Comparison of ENCODE assay signal across 1 cellular context in genomic region chr19:34213283-34213682, GRCh38.
TF ChIP-seq lines count a peak whose summit lies in the region.

No MANE protein-coding gene starts in this region.

TF ChIP-seq in A549, 52 proteins besides CTCF, POLR2A, EP300 and RAD21 (continued from another document):
- TF ChIP-seq KDM1A (IDR thresholded peaks at IDR 0.05; ENCODE audit: low read depth): no peak
- TF ChIP-seq POLR2AphosphoS2 (conservative IDR thresholded peaks at IDR 0.05; ENCODE audit: low read length): no peak
- no peak for TF ChIP-seq ZFP36 (IDR thresholded peaks at IDR 0.05; ENCODE audit: borderline replicate concordance, partially characterized antibody)
- 0 out of 5 replicates have a peak, but pooled peaks of 1 of the 2 experiments have one; percentile 27 for TF ChIP-seq JUN (IDR thresholded peaks at IDR 0.05)
- no peak for TF ChIP-seq HOXB13 (CRISPR knock-in tag; IDR thresholded peaks at IDR 0.05; ENCODE audit: low read depth)
- TF ChIP-seq KDM5A (IDR thresholded peaks at IDR 0.05): no peak
- peak; percentile 95 for TF ChIP-seq MAFK (IDR thresholded peaks at IDR 0.05; ENCODE audit: partially characterized antibody)
- TF ChIP-seq HDAC2 (IDR thresholded peaks at IDR 0.05): no peak
